8 cellular contexts compared by ENCODE assay signal in genomic region chr19:8050274-8051096, GRCh38. TPM values are rescaled to one million over a fixed set of nuclear protein-coding genes. Genes with fewer than 3 reads are reported as not detected.
DNase-seq lines count a peak whose midpoint lies in the region; ATAC-seq, FAIRE-seq and TF ChIP-seq lines count a peak whose summit lies in the region.

No MANE protein-coding gene starts in this region.

- no peaks in the 10 kb centered on the region for H4K20me1 ChIP-seq in GM12878 (ENCODE audit: control insufficient read depth, insufficient read depth)

- no peak for TF ChIP-seq EP300 in GM12878 (IDR thresholded peaks at IDR 0.05; ENCODE audit: borderline replicate concordance in 1 of 2, control insufficient read depth in 1 of 2, low read depth in 2 of 2, low read length in 2 of 2)

- no peak for TF ChIP-seq CTCF in GM12865 (IDR thresholded peaks at IDR 0.05; ENCODE audit: insufficient read depth, low read depth, low read length, missing control alignments)
- no peak for TF ChIP-seq CTCF in GM12878 (IDR thresholded peaks at IDR 0.05 in 2 of 3, conservative IDR thresholded peaks at IDR 0.05 in 1 of 3; ENCODE audit: control insufficient read depth in 2 of 3, extremely low read depth in 1 of 3, insufficient read depth in 1 of 3, low read depth in 3 of 3, low read length in 3 of 3)

- intact Hi-C loops in GM12878 (cut with micrococcal nuclease; ENCODE audit: unreplicated experiment): loop anchor here (5.0 kb wide), 1 partner anchor 48 kb away; no protein-coding TSS in a partner anchor

- peak; percentile 67 for ATAC-seq in HG02678 (IDR thresholded peaks at IDR 0.05; ENCODE audit: unreplicated experiment)
- ATAC-seq in GM12878: peak; percentile 94

- no peaks in the 10 kb centered on the region for H3K27me3 ChIP-seq in GM12878 (replicated peaks in 1 of 2; ENCODE audit: control insufficient read depth in 2 of 2, insufficient read depth in 2 of 2, low read length in 1 of 2)

- no peaks in the 10 kb centered on the region for H3K9me3 ChIP-seq in GM12878 (replicated peaks; ENCODE audit: control insufficient read depth, insufficient read depth, low read length)

- peak overlapping the region; percentile 59 for H3K27ac ChIP-seq in GM12878 (ENCODE audit: control insufficient read depth, insufficient read depth)

- H3K4me1 ChIP-seq in GM12878 (ENCODE audit: control insufficient read depth, insufficient read depth, low read length): peaks cover 18% of the 10 kb centered on the region

- peak overlapping the region; percentile 93 for H3K4me2 ChIP-seq in GM12878 (ENCODE audit: control insufficient read depth, insufficient read depth)

- H3K79me2 ChIP-seq in GM12878 (ENCODE audit: control insufficient read depth, insufficient read depth, low read length): no peaks in the 10 kb centered on the region

- RAD21 ChIA-PET in GM12878 (lab: Charles Lee; ENCODE audit: unreplicated experiment): no interaction called here

- BruUV-seq in GM12878 (replicated peaks; lab: Mats Ljungman, UMichigan): no TSS peak

- peak; percentile 94 for TF ChIP-seq POLR2A in GM12878 (IDR thresholded peaks at IDR 0.05; ENCODE audit: low read depth, low read length)

- no peak for TF ChIP-seq RAD21 in GM12878 (IDR thresholded peaks at IDR 0.05; ENCODE audit: insufficient read depth, low read depth, low read length)

- 9% methylated on average over 48 of the region's 49 CpGs for WGBS in GM12878 (ENCODE audit: insufficient coverage, insufficient replicate concordance, low lambda C conversion rate, missing lambda C conversion rate)

- POLR2A ChIA-PET in GM12878 (lab: Charles Lee): interaction anchor here (0.5 kb wide), 1 partner anchor 111 kb away, joined by 3 read pairs; no protein-coding TSS in a partner anchor

- peak overlapping the region; percentile 83 for H2AFZ ChIP-seq in GM12878 (ENCODE audit: control insufficient read depth, low read depth, low read length)

- DNase-seq in GM12865 (ENCODE audit: low read depth) (peak; percentile 99), NCI-H146 treated with DMSO at 0.1 percent for 48 hours (lab: John Stamatoyannopoulos, UW; ENCODE audit: unreplicated experiment) (peak; percentile 67), T-helper 9 cell (peak; percentile 76), GM12878 (ENCODE audit: low read depth, low spot score) (peak; percentile 91), skeletal muscle cell (ENCODE audit: low read depth) (peak; percentile 25), DMS153 (lab: John Stamatoyannopoulos, UW) (no peak)

- H3K36me3 ChIP-seq in GM12878 (ENCODE audit: control insufficient read depth in 2 of 2, insufficient read depth in 2 of 2, low read length in 1 of 2): no peaks in the 10 kb centered on the region

- H3K9ac ChIP-seq in GM12878 (ENCODE audit: control insufficient read depth, insufficient read depth, low read length): peak overlapping the region; percentile 52; the same call in 1 of the 2 replicates

- in situ Hi-C loops in GM12878 (cut with MboI): no loop called here

- peak; percentile 59 for FAIRE-seq in GM12878 (lab: Jason Lieb, UNC)

- SMC1A ChIA-PET in GM12878 (lab: Charles Lee; ENCODE audit: uncharacterized antibody, unreplicated experiment): no interaction called here

- CTCF ChIA-PET in GM12878 (lab: Yijun Ruan, JAX): no interaction called here

- peak overlapping the region; percentile 58 for H3K4me3 ChIP-seq in GM12865 (ENCODE audit: low read depth, low read length)
- peak overlapping the region; percentile 66 for H3K4me3 ChIP-seq in GM12878
- peak overlapping the region; percentile 51 for H3K4me3 ChIP-seq in iPS-11a (ENCODE audit: low read depth, low read length)
- peak overlapping the region; percentile 19 for H3K4me3 ChIP-seq in skeletal muscle cell (ENCODE audit: low read depth, low read length)

TF ChIP-seq in GM12878, 131 proteins besides CTCF, POLR2A, EP300 and RAD21 (continues in another document):
- peak; percentile 7 for TF ChIP-seq SP1 (IDR thresholded peaks at IDR 0.05; ENCODE audit: low read depth, low read length)
- peak; percentile 55; the same call in 1 of the 2 replicates for TF ChIP-seq GATAD2B (conservative IDR thresholded peaks at IDR 0.05; ENCODE audit: low read depth)
- TF ChIP-seq PKNOX1 (IDR thresholded peaks at IDR 0.05): peak; percentile 90
- TF ChIP-seq ZNF207 (IDR thresholded peaks at IDR 0.05; ENCODE audit: borderline replicate concordance): no peak
- TF ChIP-seq EZH2 (IDR thresholded peaks at IDR 0.05; ENCODE audit: borderline replicate concordance, control insufficient read depth, low read depth, low read length): no peak
- no peak for TF ChIP-seq CEBPB (IDR thresholded peaks at IDR 0.05; ENCODE audit: borderline replicate concordance in 1 of 2, low read depth in 2 of 2, low read length in 2 of 2)
- no peak for TF ChIP-seq TCF7 (IDR thresholded peaks at IDR 0.05; ENCODE audit: borderline replicate concordance)
- TF ChIP-seq STAT1 (conservative IDR thresholded peaks at IDR 0.05): no peak
- TF ChIP-seq FOXM1 (IDR thresholded peaks at IDR 0.05; ENCODE audit: low read depth, low read length): no peak
- no peak for TF ChIP-seq STAT3 (IDR thresholded peaks at IDR 0.05; ENCODE audit: low read depth, low read length)
- no peak for TF ChIP-seq HDAC2 (IDR thresholded peaks at IDR 0.05)
- TF ChIP-seq HDGF (IDR thresholded peaks at IDR 0.05): peak; percentile 72; the same call in 1 of the 2 replicates
- TF ChIP-seq IRF5 (IDR thresholded peaks at IDR 0.05; ENCODE audit: borderline replicate concordance): no peak
- TF ChIP-seq CREM (IDR thresholded peaks at IDR 0.05; ENCODE audit: low read depth): 0 out of 2 replicates have a peak, but pooled peaks have one; percentile 13
- peak; percentile 77 for TF ChIP-seq BACH1 (IDR thresholded peaks at IDR 0.05; ENCODE audit: borderline replicate concordance)
- TF ChIP-seq PAX5 (IDR thresholded peaks at IDR 0.05; ENCODE audit: borderline replicate concordance, low read depth, low read length): peak; percentile 72; the same call in 1 of the 2 replicates
- no peak for TF ChIP-seq BRCA1 (IDR thresholded peaks at IDR 0.05; ENCODE audit: low read depth, low read length)

RNA-seq across cellular contexts. Expression of gene CCL25, which starts 2.1 kb away (rescaled TPM):
- total RNA-seq in GM12878 (2013; cell fraction: nucleolus; rRNA removed): not detected in 2 replicates
- 7.1 and 9.7 TPM in 2 replicates for total RNA-seq in GM12878 (2014; rRNA removed)
- total RNA-seq in GM12878 (2014; rRNA removed; fragmentation: Illumina TruSeq; extraction: Trizol): 6.6 and 7.3 TPM in 2 replicates
- 10.4 and 11.3 TPM in 2 replicates for total RNA-seq in GM12878 (2021)
- polyA plus RNA-seq in GM12878 (2011; ENCODE audit: low read depth): 2.6 TPM
- polyA plus RNA-seq in GM12878 (2011; rRNA removed): 0.35 and 0.53 TPM in 2 replicates
- 0.72 and 0.93 TPM in 2 replicates for polyA plus RNA-seq in GM12878 (2011; cell fraction: cytosol; rRNA removed)
- 0.43 and 0.53 TPM in 2 replicates for polyA plus RNA-seq in GM12878 (2011; cell fraction: nucleus; rRNA removed)
- 3.9 and 4.3 TPM in 2 replicates for polyA plus RNA-seq in GM12878 (2012)
- 9.3 and 11.9 TPM in 2 replicates for polyA plus RNA-seq in GM12878 (2014; fragmentation: Illumina TruSeq; extraction: Trizol)
- polyA plus RNA-seq in GM12878 (2014; fragmentation: Nextera tagmentation; extraction: Ambion mirVana): 1 to 10 TPM; 3.7 to 5.0 TPM
- 12.0 and 13.2 TPM in 2 replicates for polyA plus RNA-seq in GM12878 (2014; rRNA removed)
- polyA plus RNA-seq in GM12878 (2016; fragmentation: Nextera tagmentation; extraction: Ambion mirVana): 1 to 10 TPM; 6.8 to 9.3 TPM
- 0.37 and 0.62 TPM in 2 replicates for polyA minus RNA-seq in GM12878 (2011; rRNA and poly(A)+ RNA removed)
- polyA minus RNA-seq in GM12878 (2011; cell fraction: cytosol; rRNA and poly(A)+ RNA removed): not detected in 2 replicates
- polyA minus RNA-seq in GM12878 (2011; cell fraction: nucleus; rRNA and poly(A)+ RNA removed): not detected in 2 replicates

RNA-seq across cellular contexts. Expression of gene ELAVL1, which starts 45.0 kb away (rescaled TPM):
- total RNA-seq in GM12878 (2013; cell fraction: nucleolus; rRNA removed): 21.0 TPM in 2 replicates
- total RNA-seq in GM12878 (2014; rRNA removed) (48.6 and 50.8 TPM in 2 replicates), GM12878 (2014; rRNA removed; fragmentation: Illumina TruSeq; extraction: Trizol) (62.6 and 72.5 TPM in 2 replicates), GM12878 (2021) (152 and 155 TPM in 2 replicates)
- polyA plus RNA-seq in GM12878 (2011; ENCODE audit: low read depth): 28.8 TPM
- polyA plus RNA-seq in GM12878 (2011; rRNA removed) (56.8 and 68.2 TPM in 2 replicates), GM12878 (2014; fragmentation: Illumina TruSeq; extraction: Trizol) (84.5 and 112 TPM in 2 replicates), GM12878 (2014; fragmentation: Nextera tagmentation; extraction: Ambion mirVana) (10 to 100 TPM in 1 of 2 experiments, 1 to 10 TPM in 1; 7.4 to 12.9 TPM), GM12878 (2014; rRNA removed) (86.8 and 102 TPM in 2 replicates), GM12878 (2016; fragmentation: Nextera tagmentation; extraction: Ambion mirVana) (100 to 1,000 TPM in 1 of 2 experiments, 10 to 100 TPM in 1; 33.4 to 138 TPM)
- polyA plus RNA-seq in GM12878 (2011; cell fraction: cytosol; rRNA removed): 81.7 and 93.7 TPM in 2 replicates
- 45.9 and 67.9 TPM in 2 replicates for polyA plus RNA-seq in GM12878 (2011; cell fraction: nucleus; rRNA removed)
- 43.1 and 57.4 TPM in 2 replicates for polyA plus RNA-seq in GM12878 (2012)
- 55.2 and 70.5 TPM in 2 replicates for polyA minus RNA-seq in GM12878 (2011; rRNA and poly(A)+ RNA removed)
- polyA minus RNA-seq in GM12878 (2011; cell fraction: cytosol; rRNA and poly(A)+ RNA removed): 29.3 and 37.1 TPM in 2 replicates
- polyA minus RNA-seq in GM12878 (2011; cell fraction: nucleus; rRNA and poly(A)+ RNA removed): 4.2 and 10.9 TPM in 2 replicates
